ENCODE assay signal across 15 cellular contexts in the genomic region with DNA sequence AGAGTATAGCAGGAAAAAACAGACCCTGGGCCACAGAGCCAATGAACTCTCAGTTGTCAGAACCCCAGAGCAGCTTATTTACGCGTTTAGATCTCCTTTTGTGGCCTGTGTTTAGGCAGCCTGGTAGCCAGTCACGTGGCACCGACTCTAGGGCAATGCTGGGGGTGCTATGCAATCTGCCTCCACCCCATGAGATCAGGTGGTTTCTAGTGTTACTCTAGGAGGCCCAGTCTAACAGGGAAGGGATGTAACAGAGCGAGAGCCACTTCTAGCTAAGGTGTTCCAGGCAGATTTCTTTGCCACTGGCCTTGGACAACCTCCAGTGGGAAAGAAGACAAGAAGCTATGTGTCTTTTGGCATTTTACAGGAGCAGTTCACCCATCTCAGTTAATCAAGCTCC. TPM values are rescaled to one million over a fixed set of nuclear protein-coding genes. Genes with fewer than 3 reads are reported as not detected.
A peak's percentile ranks its signal among the peaks of the same experiment; 100 is the strongest.
DNase-seq lines count a peak whose midpoint lies in the region; ATAC-seq and TF ChIP-seq lines count a peak whose summit lies in the region.
"Had no signal": no experiment of that assay in that cellular context is flagged by ENCODE, and none has a peak within 500 bp of the region (broad histone marks: within the 10 kb centered on the region; RNA-seq: fewer than 3 reads in every experiment).

No MANE protein-coding gene starts in this region.

- intact Hi-C loops in ovary (cut with DNase I), result no loop called here

- H3K9me3 ChIP-seq in RWPE2 (ENCODE audit: severe bottlenecking) (no peaks in the 10 kb centered on the region), ovary (no peaks in the 10 kb centered on the region)

- WGBS in ovary, 3 donors, result 67 to 73% (median 68%) methylated on average over 5 of the region's 5 CpGs

- TF ChIP-seq POLR2A in ovary (IDR thresholded peaks at IDR 0.05), result no peak

- H3K27me3 ChIP-seq in RWPE2 (ENCODE audit: insufficient read depth, poor library complexity, severe bottlenecking) (no peaks in the 10 kb centered on the region), ovary (no peaks in the 10 kb centered on the region)

- DNase-seq in RWPE2 (ENCODE audit: low spot score) (no peak), coronary artery (ENCODE audit: low spot score) (no peak), mesenteric fat pad (ENCODE audit: low spot score) (peak; percentile 47), substantia nigra (lab: John Stamatoyannopoulos, UW) (peak in 13 of 49 donors; percentile 9 to 50 (median 30)), ovary (no peak), A172 (ENCODE audit: low spot score) (no peak)
- DNase-seq in activated CD8-positive, alpha-beta memory T cell treated with anti-CD3 and anti-CD28 coated beads for 24 hours, result no peak
- DNase-seq: activated T-cell treated with anti-CD3 and anti-CD28 coated beads, Interleukin-2, amount 50 U/mL, for 1 hour; CD4-positive, alpha-beta memory T cell; KBM-7; NCI-H69; stimulated activated CD4-positive, alpha-beta T cell treated with anti-CD3 and anti-CD28 coated beads, Interleukin-2, amount 100 ng/mL, for 48 hours; stimulated activated naive B cell treated with anti-CD40 and anti-IgM and Interleukin-4, amounts not matched to agents 10 μg/mL and 1 μg/mL and 100 μg/mL, for 72 hours had no signal

- H3K4me1 ChIP-seq in RWPE2 (ENCODE audit: insufficient read depth, poor library complexity, severe bottlenecking) (peaks cover 35% of the 10 kb centered on the region), ovary (ENCODE audit: insufficient read depth) (peaks cover 13% of the 10 kb centered on the region)

- H3K4me3 ChIP-seq in RWPE2 (ENCODE audit: severe bottlenecking) (no peak overlapping the region), coronary artery (peak overlapping the region; percentile 57), ovary (no peak overlapping the region)

- TF ChIP-seq CTCF in RWPE2 (IDR thresholded peaks at IDR 0.05; ENCODE audit: poor library complexity, severe bottlenecking) (no peak), coronary artery (IDR thresholded peaks at IDR 0.05) (no peak), ovary (IDR thresholded peaks at IDR 0.05) (no peak)

- peaks cover 98% of the 10 kb centered on the region for H3K36me3 ChIP-seq in RWPE2 (ENCODE audit: low read depth)
- no peaks in the 10 kb centered on the region for H3K36me3 ChIP-seq in ovary

- ATAC-seq in RWPE2 (ENCODE audit: low read depth), result no peak
- no peak for ATAC-seq in GM21367 (IDR thresholded peaks at IDR 0.05; ENCODE audit: unreplicated experiment)
- ATAC-seq: stimulated activated naive B cell treated with anti-CD40 and anti-IgM and Interleukin-4, amounts not matched to agents 10 μg/mL and 1 μg/mL and 100 μg/mL, for 72 hours had no signal

- H3K27ac ChIP-seq in RWPE2 (ENCODE audit: poor library complexity, severe bottlenecking) (peak overlapping the region; percentile 99), coronary artery (peak overlapping the region; percentile 76 to 80), substantia nigra (ENCODE audit: low read depth, low read length, poor library complexity, severe bottlenecking) (peak overlapping the region; percentile 67), ovary (no peak overlapping the region)

- no peak for TF ChIP-seq EP300 in ovary (IDR thresholded peaks at IDR 0.05)

RNA-seq across cellular contexts. Expression of gene A3GALT2, which starts 12.0 kb away (rescaled TPM):
- total RNA-seq in mesenteric fat pad (not detected), ovary (not detected)
- polyA plus RNA-seq in ovary, result not detected
- total RNA-seq in A172 (2014; rRNA removed; shearing (Covaris generic)), result not detected in 2 replicates
- total RNA-seq: CD4-positive, alpha-beta memory T cell; omental fat pad had no signal
- polyA plus RNA-seq: CD4-positive, alpha-beta memory T cell had no signal

Comparison
In these comparisons a context has a peak if more than half of its experiments do, and no peak if none do; other contexts are left out.
1. H3K27ac ChIP-seq: peak in RWPE2 (single experiment), coronary artery (2 of 2) and substantia nigra (single experiment); none in ovary (0 of 2).